In the genomic region with DNA sequence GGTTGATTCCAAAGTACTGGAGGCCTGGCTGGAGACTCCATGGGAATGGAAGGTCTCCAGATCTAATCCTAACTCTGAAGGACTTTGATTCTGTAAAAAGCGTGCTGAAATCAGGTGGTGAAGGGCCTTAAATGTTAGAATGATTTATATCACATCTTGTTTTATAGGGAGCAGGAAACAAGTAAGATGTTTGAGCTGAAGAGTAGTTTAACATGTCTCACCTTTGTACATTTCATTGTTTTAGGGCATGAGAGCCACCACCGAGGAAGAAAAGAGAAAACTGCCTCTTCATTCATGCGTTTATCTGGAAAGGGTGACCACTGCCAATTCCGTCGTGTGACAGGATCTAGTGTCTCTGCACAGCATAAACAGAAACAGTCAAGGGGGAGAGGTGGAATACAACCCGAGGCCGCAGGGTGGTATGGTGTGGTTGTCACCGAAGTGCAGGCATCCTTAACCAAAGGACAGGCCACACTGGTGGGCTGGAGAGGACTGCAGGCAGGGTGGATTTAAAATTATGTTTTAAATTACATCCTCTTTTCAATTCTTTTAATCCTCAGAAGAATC, we compare ENCODE assay signal across 6 cellular contexts.
"Had no signal": no experiment of that assay in that cellular context is flagged by ENCODE, and none has a peak within 500 bp of the region (broad histone marks: within the 10 kb centered on the region; RNA-seq: fewer than 3 reads in every experiment).

No MANE protein-coding gene starts in this region.

- H3K36me3 Mint-ChIP-seq: IgD-negative memory B cell had no signal

- ATAC-seq: GM23338, HepG2 had no signal

- H3K4me1 Mint-ChIP-seq: IgD-negative memory B cell had no signal

- H3K4me3 ChIP-seq: GM23338 had no signal

- H3K27me3 Mint-ChIP-seq: IgD-negative memory B cell had no signal

- H3K4me2 ChIP-seq: GM23338 had no signal

- H2AFZ ChIP-seq: GM23338 had no signal

- H3K27ac ChIP-seq: HL-60 had no signal

- DNase-seq: H9, HCEC 1CT had no signal

- H3K9me3 Mint-ChIP-seq: GM23338, H9, IgD-negative memory B cell had no signal

- H3K4me3 Mint-ChIP-seq: GM23338, H9, IgD-negative memory B cell had no signal

- H3K27ac Mint-ChIP-seq: GM23338, IgD-negative memory B cell had no signal
